8 cellular contexts compared by ENCODE assay signal in the genomic region with DNA sequence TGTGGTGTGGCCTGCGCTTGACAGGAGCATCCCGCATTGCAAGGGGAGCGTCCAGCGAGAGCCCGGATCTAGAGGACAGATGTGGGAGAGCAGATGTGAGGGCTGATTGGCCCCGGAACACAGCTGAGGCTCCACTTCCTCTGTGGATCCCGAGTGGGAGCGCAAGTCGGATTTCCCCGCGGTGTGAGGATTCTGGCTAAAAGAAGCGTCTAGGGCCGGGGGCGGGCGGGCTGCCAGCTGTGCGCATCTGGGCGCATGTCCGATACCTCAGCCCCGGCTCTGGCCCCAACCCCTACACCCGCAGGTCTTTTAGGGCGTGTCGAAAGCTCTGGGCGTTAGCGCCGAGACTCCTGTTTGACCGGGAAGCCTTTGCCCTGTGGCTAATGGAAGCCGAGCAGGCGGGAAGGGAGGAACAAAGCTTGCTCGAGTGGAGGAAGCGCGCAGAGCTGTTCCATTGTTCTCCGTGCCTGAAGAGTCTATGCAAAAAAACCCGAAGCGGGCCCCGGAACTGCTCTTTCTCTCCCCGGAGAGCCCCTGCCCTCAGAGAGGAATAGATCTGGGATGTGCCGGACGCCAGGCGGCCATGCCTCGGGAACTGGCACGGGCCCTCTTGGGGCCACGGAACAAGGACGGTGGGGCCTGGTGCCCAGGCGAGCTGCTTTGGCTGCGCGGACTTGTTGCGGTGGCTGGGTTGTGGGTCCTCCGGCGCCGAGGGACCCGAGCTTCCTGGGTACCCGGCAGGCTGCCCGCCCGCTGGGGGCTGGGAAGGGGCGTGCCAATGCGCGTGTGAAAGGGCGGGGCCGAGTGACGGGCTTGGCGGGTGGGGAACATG.
DNase-seq lines count a peak whose midpoint lies in the region; ATAC-seq lines count a peak whose summit lies in the region.

No MANE protein-coding gene starts in this region.

- ATAC-seq in HG02970 (IDR thresholded peaks at IDR 0.05; ENCODE audit: low FRiP score, unreplicated experiment), result no peak

- H3K4me1 ChIP-seq in endocrine pancreas (ENCODE audit: control insufficient read depth, insufficient read depth, low read length) (peaks cover 8% of the 10 kb centered on the region), thymus (ENCODE audit: control insufficient read depth, insufficient read depth, low read length) (no peaks in the 10 kb centered on the region)

- WGBS in thymus, result 20% methylated on average over 61 of the region's 61 CpGs

- peak overlapping the region; percentile 92 for H3K9ac ChIP-seq in endocrine pancreas (ENCODE audit: control insufficient read depth, insufficient read depth, low read length)

- H3K4me3 ChIP-seq in endocrine pancreas (ENCODE audit: control insufficient read depth, insufficient read depth, low read length), result peak overlapping the region; percentile 19
- H3K4me3 ChIP-seq in thymus (ENCODE audit: low read length), result peak overlapping the region; percentile 35

- DNase-seq in DMS 273 (lab: John Stamatoyannopoulos, UW; ENCODE audit: unreplicated experiment) (peak; percentile 77), DMS 273 treated with DMSO at 0.1 percent for 48 hours (lab: John Stamatoyannopoulos, UW) (no peak), NCI-H774 (lab: John Stamatoyannopoulos, UW) (peak; percentile 84), lung microvascular endothelial cell (ENCODE audit: low read depth in 2 of 2) (peak; percentile 68 to 71), NCI-H1930 (lab: John Stamatoyannopoulos, UW) (no peak)

- no peaks in the 10 kb centered on the region for H3K27me3 ChIP-seq in endocrine pancreas (ENCODE audit: control insufficient read depth, insufficient read depth, low read length)
- peaks cover 33% of the 10 kb centered on the region for H3K27me3 ChIP-seq in thymus (ENCODE audit: control insufficient read depth, insufficient read depth)

- H3K27ac ChIP-seq in thymus (ENCODE audit: low read depth), result no peak overlapping the region

- H3K9me3 ChIP-seq in endocrine pancreas (ENCODE audit: control insufficient read depth, low read length) (no peaks in the 10 kb centered on the region), thymus (ENCODE audit: control insufficient read depth) (no peaks in the 10 kb centered on the region)

- H3K36me3 ChIP-seq in endocrine pancreas (ENCODE audit: control insufficient read depth, insufficient read depth, low read length) (no peaks in the 10 kb centered on the region), thymus (ENCODE audit: control insufficient read depth, insufficient read depth) (no peaks in the 10 kb centered on the region)

Comparison
In these comparisons a context has a peak if more than half of its experiments do, and no peak if none do; other contexts are left out.
1. DNase-seq: peak in DMS 273 (single experiment), NCI-H774 (single experiment) and lung microvascular endothelial cell (2 of 2); none in DMS 273 treated with DMSO at 0.1 percent for 48 hours (single experiment) and NCI-H1930 (0 of 2).